In the genomic region with DNA sequence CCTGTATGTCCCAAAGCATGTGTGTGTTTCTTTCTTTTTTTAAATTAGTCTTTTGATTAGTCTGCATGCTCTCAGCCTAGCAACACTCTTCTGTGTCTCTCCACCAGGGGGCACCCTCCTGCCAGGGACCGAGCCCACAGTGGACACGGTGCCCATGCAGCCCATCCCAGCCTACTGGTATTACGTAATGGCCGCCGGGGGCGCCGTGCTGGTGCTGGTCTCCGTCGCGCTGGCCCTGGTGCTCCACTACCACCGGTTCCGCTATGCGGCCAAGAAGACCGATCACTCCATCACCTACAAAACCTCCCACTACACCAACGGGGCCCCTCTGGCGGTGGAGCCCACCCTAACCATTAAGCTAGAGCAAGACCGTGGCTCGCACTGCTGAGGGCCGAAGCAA, we compare ENCODE assay signal across 7 cellular contexts.
DNase-seq lines count a peak whose midpoint lies in the region; ATAC-seq and TF ChIP-seq lines count a peak whose summit lies in the region.

No MANE protein-coding gene starts in this region.

- peak; percentile 51 for DNase-seq in ELR (ENCODE audit: low read depth)
- peak; percentile 95 for DNase-seq in GM23338 (ENCODE audit: low spot score)
- peak; percentile 66 for DNase-seq in colonic mucosa
- DNase-seq in mucosa of descending colon, result peak in 2 of 3 donors; percentile 59 to 75
- no peak for DNase-seq in effector CD8-positive, alpha-beta T cell (lab: John Stamatoyannopoulos, UW)

- H3K27me3 Mint-ChIP-seq in GM23338 (ENCODE audit: insufficient read depth, low read depth, poor library complexity), result peaks cover 8% of the 10 kb centered on the region

- H4K20me1 ChIP-seq in GM23338 (replicated peaks; ENCODE audit: insufficient read depth) (no peaks in the 10 kb centered on the region), OCI-LY1 (ENCODE audit: insufficient read depth, low read length) (no peaks in the 10 kb centered on the region)

- no peaks in the 10 kb centered on the region for H3K36me3 ChIP-seq in GM23338 (ENCODE audit: insufficient read depth)
- no peaks in the 10 kb centered on the region for H3K36me3 ChIP-seq in OCI-LY1 (ENCODE audit: insufficient read depth, low read length)
- no peaks in the 10 kb centered on the region for H3K36me3 ChIP-seq in colonic mucosa
- no peaks in the 10 kb centered on the region for H3K36me3 ChIP-seq in mucosa of descending colon (ENCODE audit: low read depth)

- H3K9me3 ChIP-seq in OCI-LY1 (ENCODE audit: low read length) (no peaks in the 10 kb centered on the region), colonic mucosa (no peaks in the 10 kb centered on the region), mucosa of descending colon (no peaks in the 10 kb centered on the region)

- no peak overlapping the region for H3K27ac ChIP-seq in GM23338 (ENCODE audit: low read depth)
- no peak overlapping the region for H3K27ac ChIP-seq in OCI-LY1 (ENCODE audit: low read depth, low read length, poor library complexity, severe bottlenecking)
- no peak overlapping the region for H3K27ac ChIP-seq in colonic mucosa

- H2AFZ ChIP-seq in GM23338, result peak overlapping the region; percentile 67; the same call in 1 of the 2 replicates
- no peak overlapping the region for H2AFZ ChIP-seq in OCI-LY1 (ENCODE audit: low read length)

- H3K4me3 Mint-ChIP-seq in GM23338, result no peak overlapping the region

- H3K4me3 ChIP-seq in GM23338 (no peak overlapping the region), OCI-LY1 (ENCODE audit: low read depth, low read length, poor library complexity, severe bottlenecking) (no peak overlapping the region), colonic mucosa (no peak overlapping the region), mucosa of descending colon (no peak overlapping the region)

- ATAC-seq in GM23338 (peak; percentile 99), mucosa of descending colon (peak; percentile 73), HG03571 (IDR thresholded peaks at IDR 0.05; ENCODE audit: unreplicated experiment) (no peak)

- H3K79me2 ChIP-seq in GM23338 (replicated peaks; ENCODE audit: insufficient read depth) (no peaks in the 10 kb centered on the region), OCI-LY1 (ENCODE audit: insufficient read depth, low read length) (no peaks in the 10 kb centered on the region)

- H3K4me2 ChIP-seq in GM23338, result no peak overlapping the region
- H3K4me2 ChIP-seq in OCI-LY1 (ENCODE audit: low read length), result no peak overlapping the region

- H3K4me1 ChIP-seq in GM23338 (ENCODE audit: insufficient read depth) (no peaks in the 10 kb centered on the region; the same call in 1 of the 2 replicates), OCI-LY1 (ENCODE audit: insufficient read depth, low read length, severe bottlenecking) (peaks cover 6% of the 10 kb centered on the region), colonic mucosa (no peaks in the 10 kb centered on the region), mucosa of descending colon (ENCODE audit: low read depth) (peaks cover 8% of the 10 kb centered on the region)

- peak overlapping the region; percentile 21; the same call in 1 of the 2 replicates for H3K27ac Mint-ChIP-seq in GM23338

- H3K9me3 Mint-ChIP-seq in GM23338, result no peaks in the 10 kb centered on the region

- H3K27me3 ChIP-seq in GM23338 (ENCODE audit: insufficient read depth) (no peaks in the 10 kb centered on the region), OCI-LY1 (ENCODE audit: insufficient read depth, low read length) (no peaks in the 10 kb centered on the region), colonic mucosa (no peaks in the 10 kb centered on the region)

- intact Hi-C loops in colonic mucosa (cut with DNase I), result no loop called here
- intact Hi-C loops in mucosa of descending colon (cut with DNase I, micrococcal nuclease), result loop anchor here in 1 of 2 donors (10.0 kb wide), 1 partner anchor 109 kb away; no protein-coding TSS in a partner anchor

- H3F3A ChIP-seq in GM23338 (replicated peaks; ENCODE audit: low read depth) (no peaks in the 10 kb centered on the region), OCI-LY1 (ENCODE audit: insufficient read depth, low read length) (no peaks in the 10 kb centered on the region)

- H3K9ac ChIP-seq in OCI-LY1 (ENCODE audit: low read length), result no peak overlapping the region
- H3K9ac ChIP-seq in colonic mucosa (ENCODE audit: low read depth in 2 of 2, low read length in 2 of 2), result no peak overlapping the region

- peaks cover 3% of the 10 kb centered on the region for H3K4me1 Mint-ChIP-seq in GM23338

- H3K9me2 ChIP-seq in GM23338 (ENCODE audit: insufficient read depth) (no peaks in the 10 kb centered on the region; the same call in 1 of the 2 replicates), OCI-LY1 (ENCODE audit: low read depth, low read length) (no peaks in the 10 kb centered on the region)

- H3K36me3 Mint-ChIP-seq in GM23338 (ENCODE audit: low read depth), result peaks cover 2% of the 10 kb centered on the region; the same call in 2 of the 3 replicates

- peak; percentile 97 to 99 for TF ChIP-seq CTCF in GM23338 (conservative IDR thresholded peaks at IDR 0.05; ENCODE audit: low read depth in 2 of 2)
- peak; percentile 80 for TF ChIP-seq CTCF in OCI-LY1 (IDR thresholded peaks at IDR 0.05; ENCODE audit: low read length)
- peak; percentile 53 for TF ChIP-seq CTCF in colonic mucosa (IDR thresholded peaks at IDR 0.05)
- no peak for TF ChIP-seq CTCF in mucosa of descending colon (IDR thresholded peaks at IDR 0.05)

TF ChIP-seq in GM23338, 12 proteins besides CTCF, POLR2A, EP300 and RAD21:
- TF ChIP-seq ZNF114 (CRISPR knock-in tag; IDR thresholded peaks at IDR 0.05) (no peak), EZH2 (IDR thresholded peaks at IDR 0.05; ENCODE audit: low read depth, unreplicated experiment) (no peak), CREB1 (CRISPR knock-in tag; IDR thresholded peaks at IDR 0.05; ENCODE audit: low read depth) (peak; percentile 50; the same call in 1 of the 2 replicates), POLR2AphosphoS5 (IDR thresholded peaks at IDR 0.05; ENCODE audit: low read depth) (no peak), NANOG (IDR thresholded peaks at IDR 0.05; ENCODE audit: borderline replicate concordance) (no peak)
- TF ChIP-seq, protein P1, sequence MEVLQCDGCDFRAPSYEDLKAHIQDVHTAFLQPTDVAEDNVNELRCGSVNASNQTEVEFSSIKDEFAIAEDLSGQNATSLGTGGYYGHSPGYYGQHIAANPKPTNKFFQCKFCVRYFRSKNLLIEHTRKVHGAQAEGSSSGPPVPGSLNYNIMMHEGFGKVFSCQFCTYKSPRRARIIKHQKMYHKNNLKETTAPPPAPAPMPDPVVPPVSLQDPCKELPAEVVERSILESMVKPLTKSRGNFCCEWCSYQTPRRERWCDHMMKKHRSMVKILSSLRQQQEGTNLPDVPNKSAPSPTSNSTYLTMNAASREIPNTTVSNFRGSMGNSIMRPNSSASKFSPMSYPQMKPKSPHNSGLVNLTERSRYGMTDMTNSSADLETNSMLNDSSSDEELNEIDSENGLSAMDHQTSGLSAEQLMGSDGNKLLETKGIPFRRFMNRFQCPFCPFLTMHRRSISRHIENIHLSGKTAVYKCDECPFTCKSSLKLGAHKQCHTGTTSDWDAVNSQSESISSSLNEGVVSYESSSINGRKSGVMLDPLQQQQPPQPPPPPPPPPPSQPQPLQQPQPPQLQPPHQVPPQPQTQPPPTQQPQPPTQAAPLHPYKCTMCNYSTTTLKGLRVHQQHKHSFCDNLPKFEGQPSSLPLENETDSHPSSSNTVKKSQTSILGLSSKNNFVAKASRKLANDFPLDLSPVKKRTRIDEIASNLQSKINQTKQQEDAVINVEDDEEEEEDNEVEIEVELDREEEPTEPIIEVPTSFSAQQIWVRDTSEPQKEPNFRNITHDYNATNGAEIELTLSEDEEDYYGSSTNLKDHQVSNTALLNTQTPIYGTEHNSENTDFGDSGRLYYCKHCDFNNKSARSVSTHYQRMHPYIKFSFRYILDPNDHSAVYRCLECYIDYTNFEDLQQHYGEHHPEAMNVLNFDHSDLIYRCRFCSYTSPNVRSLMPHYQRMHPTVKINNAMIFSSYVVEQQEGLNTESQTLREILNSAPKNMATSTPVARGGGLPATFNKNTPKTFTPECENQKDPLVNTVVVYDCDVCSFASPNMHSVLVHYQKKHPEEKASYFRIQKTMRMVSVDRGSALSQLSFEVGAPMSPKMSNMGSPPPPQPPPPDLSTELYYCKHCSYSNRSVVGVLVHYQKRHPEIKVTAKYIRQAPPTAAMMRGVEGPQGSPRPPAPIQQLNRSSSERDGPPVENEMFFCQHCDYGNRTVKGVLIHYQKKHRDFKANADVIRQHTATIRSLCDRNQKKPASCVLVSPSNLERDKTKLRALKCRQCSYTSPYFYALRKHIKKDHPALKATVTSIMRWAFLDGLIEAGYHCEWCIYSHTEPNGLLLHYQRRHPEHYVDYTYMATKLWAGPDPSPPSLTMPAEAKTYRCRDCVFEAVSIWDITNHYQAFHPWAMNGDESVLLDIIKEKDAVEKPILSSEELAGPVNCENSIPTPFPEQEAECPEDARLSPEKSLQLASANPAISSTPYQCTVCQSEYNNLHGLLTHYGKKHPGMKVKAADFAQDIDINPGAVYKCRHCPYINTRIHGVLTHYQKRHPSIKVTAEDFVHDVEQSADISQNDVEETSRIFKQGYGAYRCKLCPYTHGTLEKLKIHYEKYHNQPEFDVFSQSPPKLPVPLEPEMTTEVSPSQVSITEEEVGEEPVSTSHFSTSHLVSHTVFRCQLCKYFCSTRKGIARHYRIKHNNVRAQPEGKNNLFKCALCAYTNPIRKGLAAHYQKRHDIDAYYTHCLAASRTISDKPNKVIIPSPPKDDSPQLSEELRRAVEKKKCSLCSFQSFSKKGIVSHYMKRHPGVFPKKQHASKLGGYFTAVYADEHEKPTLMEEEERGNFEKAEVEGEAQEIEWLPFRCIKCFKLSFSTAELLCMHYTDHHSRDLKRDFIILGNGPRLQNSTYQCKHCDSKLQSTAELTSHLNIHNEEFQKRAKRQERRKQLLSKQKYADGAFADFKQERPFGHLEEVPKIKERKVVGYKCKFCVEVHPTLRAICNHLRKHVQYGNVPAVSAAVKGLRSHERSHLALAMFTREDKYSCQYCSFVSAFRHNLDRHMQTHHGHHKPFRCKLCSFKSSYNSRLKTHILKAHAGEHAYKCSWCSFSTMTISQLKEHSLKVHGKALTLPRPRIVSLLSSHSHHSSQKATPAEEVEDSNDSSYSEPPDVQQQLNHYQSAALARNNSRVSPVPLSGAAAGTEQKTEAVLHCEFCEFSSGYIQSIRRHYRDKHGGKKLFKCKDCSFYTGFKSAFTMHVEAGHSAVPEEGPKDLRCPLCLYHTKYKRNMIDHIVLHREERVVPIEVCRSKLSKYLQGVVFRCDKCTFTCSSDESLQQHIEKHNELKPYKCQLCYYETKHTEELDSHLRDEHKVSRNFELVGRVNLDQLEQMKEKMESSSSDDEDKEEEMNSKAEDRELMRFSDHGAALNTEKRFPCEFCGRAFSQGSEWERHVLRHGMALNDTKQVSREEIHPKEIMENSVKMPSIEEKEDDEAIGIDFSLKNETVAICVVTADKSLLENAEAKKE (CRISPR knock-in tag; IDR thresholded peaks at IDR 0.05), result no peak
